8 cellular contexts compared by ENCODE assay signal in the genomic region with DNA sequence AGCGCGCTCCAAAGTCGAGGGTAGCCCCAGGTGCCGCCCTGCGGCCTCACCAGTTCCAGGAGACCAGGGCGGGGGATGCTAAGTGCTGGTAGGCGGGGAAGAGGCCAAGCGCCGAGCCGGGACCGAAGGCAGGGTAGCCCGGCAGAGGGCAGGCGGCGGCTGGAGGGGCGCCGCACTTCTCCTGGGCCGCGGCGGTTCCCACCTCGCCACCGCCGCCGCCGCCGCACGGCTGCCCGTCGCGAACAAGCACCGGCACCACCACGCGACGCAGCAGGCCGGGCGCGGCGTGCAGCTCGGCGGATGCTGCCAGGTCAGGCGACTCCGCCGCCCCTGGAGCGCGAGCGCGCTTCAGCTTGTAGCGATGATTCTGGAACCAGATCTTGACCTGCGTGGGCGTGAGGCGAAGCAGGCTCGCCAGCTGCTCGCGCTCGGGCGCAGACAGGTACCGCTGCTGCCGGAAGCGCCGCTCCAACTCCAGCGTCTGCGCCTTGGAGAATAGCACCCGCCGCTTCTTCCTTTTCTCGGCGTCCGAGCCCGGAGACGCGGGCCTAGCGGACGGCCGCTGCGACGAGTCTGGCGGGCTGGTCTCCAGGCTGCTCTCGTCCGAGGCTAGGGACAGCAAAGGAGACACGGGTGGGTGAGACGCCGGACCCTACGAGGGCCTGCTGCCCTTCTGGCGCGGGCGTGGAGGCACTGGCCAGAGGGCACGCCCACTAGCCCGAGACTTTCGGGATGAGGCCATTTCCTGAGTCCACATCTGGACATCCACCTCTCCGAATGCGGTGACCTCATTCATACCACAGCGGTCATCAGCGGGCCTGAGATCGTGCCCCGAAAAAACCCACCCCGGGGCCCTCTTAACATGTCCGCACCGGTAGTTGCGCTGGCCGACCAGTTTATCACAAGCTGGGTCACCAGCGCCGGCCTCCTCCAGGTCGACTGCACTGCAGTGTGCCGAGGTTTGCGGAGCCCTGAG. TPM values are rescaled to one million over a fixed set of nuclear protein-coding genes. Genes with fewer than 3 reads are reported as not detected.
DNase-seq lines count a peak whose midpoint lies in the region; ATAC-seq and TF ChIP-seq lines count a peak whose summit lies in the region.

No MANE protein-coding gene starts in this region.

- H3K4me1 Mint-ChIP-seq in CD14-positive monocyte, result peaks cover 2% of the 10 kb centered on the region

- peaks cover 0 to 27% (median 5%) of the 10 kb centered on the region in 7 donors for H3K9me3 Mint-ChIP-seq in CD14-positive monocyte

- ATAC-seq in heart left ventricle (peak in 3 of 4 donors; percentile 16 to 30 (median 28)), sciatic nerve (peak; percentile 35), GM19035 (IDR thresholded peaks at IDR 0.05; ENCODE audit: unreplicated experiment) (no peak), HG03039 (IDR thresholded peaks at IDR 0.05; ENCODE audit: unreplicated experiment) (no peak)

- TF ChIP-seq POLR2A in heart left ventricle (IDR thresholded peaks at IDR 0.05), result no peak

- peaks cover 70 to 82% (median 81%) of the 10 kb centered on the region in 3 donors for H3K27me3 Mint-ChIP-seq in CD14-positive monocyte (ENCODE audit: low read depth in 3 of 3)

- DNase-seq in GM20000 (ENCODE audit: low spot score) (peak; percentile 52), SK-N-MC (ENCODE audit: low read depth, low spot score) (no peak), heart left ventricle (peak in 1 of 5 donors; percentile 56), sciatic nerve (ENCODE audit: low spot score) (no peak), CD14-positive monocyte (ENCODE audit: low spot score) (no peak)

- H3K36me3 Mint-ChIP-seq in CD14-positive monocyte, result no peaks in the 10 kb centered on the region

- intact Hi-C loops in heart left ventricle (cut with DNase I), result no loop called here
- intact Hi-C loops in sciatic nerve (cut with DNase I), result no loop called here
- intact Hi-C loops in CD14-positive monocyte (cut with micrococcal nuclease), result no loop called here

- H3K4me3 Mint-ChIP-seq in CD14-positive monocyte, result peak overlapping the region in 1 of 2 donors; percentile 83

- no peak overlapping the region for H3K27ac Mint-ChIP-seq in CD14-positive monocyte

- no peaks in the 10 kb centered on the region for H3K36me3 ChIP-seq in ACC112 (ENCODE audit: insufficient read depth, low read length)
- H3K36me3 ChIP-seq in SK-N-MC (ENCODE audit: insufficient read depth, low read length), result no peaks in the 10 kb centered on the region
- H3K36me3 ChIP-seq in heart left ventricle, result no peaks in the 10 kb centered on the region

- H2AFZ ChIP-seq in ACC112 (ENCODE audit: low read length, unreplicated experiment), result peak overlapping the region; percentile 76

- TF ChIP-seq CTCF in GM20000 (IDR thresholded peaks at IDR 0.05; ENCODE audit: extremely low read depth, missing control alignments), result no peak
- no peak for TF ChIP-seq CTCF in heart left ventricle (IDR thresholded peaks at IDR 0.05)
- TF ChIP-seq CTCF in CD14-positive monocyte (IDR thresholded peaks at IDR 0.05), result no peak

- H3K79me2 ChIP-seq in ACC112 (ENCODE audit: control insufficient read depth, insufficient read depth, low read length, unreplicated experiment), result no peaks in the 10 kb centered on the region

- no peak overlapping the region for H3K27ac ChIP-seq in ACC112 (ENCODE audit: low read depth, low read length)
- H3K27ac ChIP-seq in SK-N-MC, result no peak overlapping the region
- H3K27ac ChIP-seq in heart left ventricle, result no peak overlapping the region

- no peaks in the 10 kb centered on the region for H3K4me1 ChIP-seq in ACC112 (ENCODE audit: control insufficient read depth, insufficient read depth, low read length, unreplicated experiment)
- H3K4me1 ChIP-seq in heart left ventricle, result peaks cover 3 to 33% (median 13%) of the 10 kb centered on the region in 12 donors

- peak overlapping the region; percentile 76 for H3K4me3 ChIP-seq in ACC112 (ENCODE audit: low read depth, low read length)
- H3K4me3 ChIP-seq in SK-N-MC, result peak overlapping the region; percentile 81
- peak overlapping the region; percentile 30 to 53 (median 45) for H3K4me3 ChIP-seq in heart left ventricle

- H3K9me3 ChIP-seq in SK-N-MC (ENCODE audit: low read depth, low read length), result no peaks in the 10 kb centered on the region
- no peaks in the 10 kb centered on the region for H3K9me3 ChIP-seq in heart left ventricle

- no peak overlapping the region for H3K9ac ChIP-seq in SK-N-MC (ENCODE audit: insufficient read length)

- H3K27me3 ChIP-seq in ACC112 (ENCODE audit: insufficient read depth, low read length) (peaks cover 99% of the 10 kb centered on the region), heart left ventricle (peaks cover 50 to 100% (median 95%) of the 10 kb centered on the region in 9 donors)

- WGBS in heart left ventricle, 4 donors, result 1% methylated on average over 36 to 103 of the region's 103 CpGs

RNA-seq across cellular contexts. Expression of a gene that starts 1.3 kb away (rescaled TPM):
- total RNA-seq in heart left ventricle (not detected), sciatic nerve (not detected)
- polyA plus RNA-seq in heart left ventricle (not detected), CD14-positive monocyte (not detected)

Comparison
In these comparisons a context has a peak if more than half of its experiments do, and no peak if none do; other contexts are left out.
1. ATAC-seq: peak in heart left ventricle (3 of 4) and sciatic nerve (single experiment); none in GM19035 (single experiment) and HG03039 (single experiment).
2. Peak in every context shown above with its lines, with median percentiles within 50 percentile points of each other: H3K4me3 ChIP-seq.